Comparison of ENCODE assay signal across 15 cellular contexts in genomic region chr11:122977455-122978302, GRCh38. TPM values are rescaled to one million over a fixed set of nuclear protein-coding genes. Genes with fewer than 3 reads are reported as not detected.
DNase-seq lines count a peak whose midpoint lies in the region; ATAC-seq, FAIRE-seq and TF ChIP-seq lines count a peak whose summit lies in the region.
"Had no signal": no experiment of that assay in that cellular context is flagged by ENCODE, and none has a peak within 500 bp of the region (broad histone marks: within the 10 kb centered on the region; RNA-seq: fewer than 3 reads in every experiment).

No MANE protein-coding gene starts in this region.

- FAIRE-seq in keratinocyte (lab: Jason Lieb, UNC), result no peak

- DNase-seq in heart left ventricle (no peak), Right ventricle myocardium superior (no peak), keratinocyte (ENCODE audit: low read depth, low spot score) (no peak), SW480 (ENCODE audit: low spot score) (no peak), erythroblast (lab: John Stamatoyannopoulos, UW) (no peak)
- no peak for DNase-seq in activated T-helper 1 cell treated with anti-CD3 and anti-CD28 coated beads, Interleukin-12 subunit alpha, Interleukin-12 subunit beta, Interleukin-2, Interleukin-4 antibody, amounts not matched to agents 30 ng/mL and 10 ng/mL and 1 ng/mL, durations not matched to agents 14 hours and 24 hours and 36 hours (ENCODE audit: low spot score)
- DNase-seq in stimulated activated naive CD8-positive, alpha-beta T cell treated with anti-CD3 and anti-CD28 coated beads, Interleukin-15, amount 100 ng/mL, for 72 hours, result no peak
- DNase-seq: activated gamma-delta T cell treated with Interleukin-2 at 50 U/mL for 16 hours; naive B cell; NCI-H1105; NK-92 treated with Interleukin-12 subunit alpha and Interleukin-12 subunit beta, amount 100 ng/mL, for 24 hours had no signal

- no peak overlapping the region for H3K27ac ChIP-seq in heart left ventricle
- no peak overlapping the region for H3K27ac ChIP-seq in keratinocyte (ENCODE audit: control insufficient read depth, insufficient read depth, low read length)

- WGBS in heart left ventricle, 4 donors, result 4 to 6% (median 5%) methylated on average over 42 to 52 of the region's 52 CpGs

- peaks cover 11% of the 10 kb centered on the region for H3K4me1 Mint-ChIP-seq in activated T-helper 1 cell treated with anti-CD3 and anti-CD28 coated beads, Interleukin-12 subunit alpha, Interleukin-12 subunit beta, Interleukin-2, Interleukin-4 antibody, amounts not matched to agents 30 ng/mL and 10 ng/mL and 1 ng/mL, durations not matched to agents 14 hours and 24 hours and 36 hours (ENCODE audit: low read depth)
- peaks cover 49% of the 10 kb centered on the region for H3K4me1 Mint-ChIP-seq in stimulated activated naive CD8-positive, alpha-beta T cell treated with anti-CD3 and anti-CD28 coated beads, Interleukin-15, amount 100 ng/mL, for 72 hours

- no peak for TF ChIP-seq CTCF in heart left ventricle (IDR thresholded peaks at IDR 0.05)
- TF ChIP-seq CTCF in keratinocyte (optimal IDR thresholded peaks at IDR 0.05 in 1 of 3, IDR thresholded peaks at IDR 0.05 in 1 of 3, conservative IDR thresholded peaks at IDR 0.05 in 1 of 3; ENCODE audit: extremely low read depth in 1 of 3, insufficient read depth in 2 of 3, low read length in 3 of 3), result no peak

- peak overlapping the region; percentile 56 for H3K27ac Mint-ChIP-seq in activated T-helper 1 cell treated with anti-CD3 and anti-CD28 coated beads, Interleukin-12 subunit alpha, Interleukin-12 subunit beta, Interleukin-2, Interleukin-4 antibody, amounts not matched to agents 30 ng/mL and 10 ng/mL and 1 ng/mL, durations not matched to agents 14 hours and 24 hours and 36 hours
- no peak overlapping the region for H3K27ac Mint-ChIP-seq in stimulated activated naive CD8-positive, alpha-beta T cell treated with anti-CD3 and anti-CD28 coated beads, Interleukin-15, amount 100 ng/mL, for 72 hours

- H3K4me1 ChIP-seq in heart left ventricle (peaks cover 0 to 22% (median 7%) of the 10 kb centered on the region in 12 donors), keratinocyte (ENCODE audit: control insufficient read depth, extremely low read depth, insufficient read depth, low read length) (no peaks in the 10 kb centered on the region)

- dilution Hi-C loops in keratinocyte (cut with MboI; ENCODE audit: extremely low pct_ligation_motif_present, low sequenced_read_pairs), result no loop called here

- ATAC-seq in heart left ventricle (peak in 1 of 4 donors; percentile 16), Right ventricle myocardium superior (ENCODE audit: poor library complexity) (no peak), GM18861 (IDR thresholded peaks at IDR 0.05; ENCODE audit: unreplicated experiment) (no peak)
- peak; percentile 41 for ATAC-seq in stimulated activated naive CD8-positive, alpha-beta T cell treated with anti-CD3 and anti-CD28 coated beads, Interleukin-15, amount 100 ng/mL, for 72 hours

- H3K9me3 ChIP-seq in heart left ventricle (no peaks in the 10 kb centered on the region), keratinocyte (ENCODE audit: control insufficient read depth, low read depth, low read length) (no peaks in the 10 kb centered on the region)

- peaks cover 94% of the 10 kb centered on the region for H3K27me3 Mint-ChIP-seq in activated T-helper 1 cell treated with anti-CD3 and anti-CD28 coated beads, Interleukin-12 subunit alpha, Interleukin-12 subunit beta, Interleukin-2, Interleukin-4 antibody, amounts not matched to agents 30 ng/mL and 10 ng/mL and 1 ng/mL, durations not matched to agents 14 hours and 24 hours and 36 hours (ENCODE audit: insufficient read depth)
- H3K27me3 Mint-ChIP-seq in stimulated activated naive CD8-positive, alpha-beta T cell treated with anti-CD3 and anti-CD28 coated beads, Interleukin-15, amount 100 ng/mL, for 72 hours, result peaks cover 100% of the 10 kb centered on the region

- H3K4me3 ChIP-seq in heart left ventricle (peak overlapping the region in 10 of 12 donors; percentile 6 to 32 (median 16)), keratinocyte (ENCODE audit: control insufficient read depth in 2 of 3, extremely low read depth in 1 of 3, insufficient read depth in 2 of 3, low read depth in 1 of 3, low read length in 3 of 3) (no peak overlapping the region)

- H3K36me3 ChIP-seq in heart left ventricle (no peaks in the 10 kb centered on the region), keratinocyte (ENCODE audit: control insufficient read depth in 2 of 2, extremely low read depth in 1 of 2, insufficient read depth in 2 of 2, low read length in 2 of 2) (no peaks in the 10 kb centered on the region)

- intact Hi-C loops in heart left ventricle (cut with DNase I), result no loop called here
- intact Hi-C loops in Right ventricle myocardium superior (cut with DNase I), result no loop called here
- intact Hi-C loops in activated T-helper 1 cell treated with anti-CD3 and anti-CD28 coated beads, Interleukin-12 subunit alpha, Interleukin-12 subunit beta, Interleukin-2, Interleukin-4 antibody, amounts not matched to agents 30 ng/mL and 10 ng/mL and 1 ng/mL, durations not matched to agents 14 hours and 24 hours and 36 hours (cut with micrococcal nuclease), result loop anchor here (2.0 kb wide), 1 partner anchor 77 kb away; no protein-coding TSS in a partner anchor

- no peaks in the 10 kb centered on the region for H3K9me1 ChIP-seq in keratinocyte (ENCODE audit: control insufficient read depth, extremely low read depth, insufficient read depth, low read length)

- H3K36me3 Mint-ChIP-seq in activated T-helper 1 cell treated with anti-CD3 and anti-CD28 coated beads, Interleukin-12 subunit alpha, Interleukin-12 subunit beta, Interleukin-2, Interleukin-4 antibody, amounts not matched to agents 30 ng/mL and 10 ng/mL and 1 ng/mL, durations not matched to agents 14 hours and 24 hours and 36 hours (ENCODE audit: low read depth), result peaks cover 3% of the 10 kb centered on the region

- H2AFZ ChIP-seq in keratinocyte (ENCODE audit: control insufficient read depth, low read length), result no peak overlapping the region

- no peak overlapping the region for H3K4me3 Mint-ChIP-seq in activated T-helper 1 cell treated with anti-CD3 and anti-CD28 coated beads, Interleukin-12 subunit alpha, Interleukin-12 subunit beta, Interleukin-2, Interleukin-4 antibody, amounts not matched to agents 30 ng/mL and 10 ng/mL and 1 ng/mL, durations not matched to agents 14 hours and 24 hours and 36 hours
- peak overlapping the region; percentile 71 to 78 for H3K4me3 Mint-ChIP-seq in stimulated activated naive CD8-positive, alpha-beta T cell treated with anti-CD3 and anti-CD28 coated beads, Interleukin-15, amount 100 ng/mL, for 72 hours

- TF ChIP-seq POLR2A in heart left ventricle (IDR thresholded peaks at IDR 0.05) (no peak), erythroblast (IDR thresholded peaks at IDR 0.05; ENCODE audit: low read length) (no peak)

- H4K20me1 ChIP-seq in keratinocyte (ENCODE audit: control insufficient read depth, extremely low read depth, insufficient read depth, low read length), result peaks cover 8% of the 10 kb centered on the region

- no peaks in the 10 kb centered on the region for H3K79me2 ChIP-seq in keratinocyte (ENCODE audit: control insufficient read depth, insufficient read depth, low read length)

- no peak overlapping the region for H3K9ac ChIP-seq in keratinocyte (ENCODE audit: control insufficient read depth, extremely low read depth, insufficient read depth, low read length)

- no peaks in the 10 kb centered on the region for H3K9me3 Mint-ChIP-seq in activated T-helper 1 cell treated with anti-CD3 and anti-CD28 coated beads, Interleukin-12 subunit alpha, Interleukin-12 subunit beta, Interleukin-2, Interleukin-4 antibody, amounts not matched to agents 30 ng/mL and 10 ng/mL and 1 ng/mL, durations not matched to agents 14 hours and 24 hours and 36 hours
- no peaks in the 10 kb centered on the region for H3K9me3 Mint-ChIP-seq in stimulated activated naive CD8-positive, alpha-beta T cell treated with anti-CD3 and anti-CD28 coated beads, Interleukin-15, amount 100 ng/mL, for 72 hours

- H3K27me3 ChIP-seq in heart left ventricle (peaks cover 47 to 99% (median 89%) of the 10 kb centered on the region in 9 donors), keratinocyte (ENCODE audit: control insufficient read depth, extremely low read depth, insufficient read depth, low read length) (peaks cover 85% of the 10 kb centered on the region)

- peak overlapping the region; percentile 14 for H3K4me2 ChIP-seq in keratinocyte (ENCODE audit: control insufficient read depth, extremely low read depth, insufficient read depth, low read depth, low read length)

RNA-seq across cellular contexts. Expression of gene BSX, which starts 4.0 kb away (rescaled TPM):
- total RNA-seq in heart left ventricle, result not detected
- not detected for polyA plus RNA-seq in heart left ventricle
- total RNA-seq in Right ventricle myocardium superior, result not detected
- not detected in 2 replicates for total RNA-seq in activated T-helper 1 cell treated with anti-CD3 and anti-CD28 coated beads, Interleukin-12 subunit alpha, Interleukin-12 subunit beta, Interleukin-2, Interleukin-4 antibody, amounts not matched to agents 30 ng/mL and 10 ng/mL and 1 ng/mL, durations not matched to agents 14 hours and 24 hours and 36 hours
- not detected in 3 replicates for polyA plus RNA-seq in keratinocyte
- polyA plus RNA-seq in keratinocyte (2011; ENCODE audit: low read depth), result not detected
- not detected in 2 replicates for polyA plus RNA-seq in keratinocyte (2011; cell fraction: cytosol; rRNA removed)
- not detected in 2 replicates for polyA plus RNA-seq in keratinocyte (2011; cell fraction: nucleus; rRNA removed)
- not detected in 2 replicates for polyA plus RNA-seq in keratinocyte (2012; ENCODE audit: low replicate concordance)
- not detected in 3 replicates for polyA minus RNA-seq in keratinocyte
- not detected for polyA minus RNA-seq in keratinocyte (2011; cell fraction: cytosol; rRNA and poly(A)+ RNA removed)
- polyA minus RNA-seq in keratinocyte (2011; cell fraction: nucleus; rRNA and poly(A)+ RNA removed), result not detected in 2 replicates
- total RNA-seq: dermis microvascular lymphatic vessel endothelial cell; glomerular endothelial cell; T-helper 2 cell treated with Interferon-gamma antibody and Interleukin-4, amounts not matched to agents 100 ng/mL and 5 ng/mL, for 36 hours had no signal

Comparison
In these comparisons a context has a peak if more than half of its experiments do, and no peak if none do; other contexts are left out.
1. H3K4me3 ChIP-seq: peak in heart left ventricle (10 of 12); none in keratinocyte (0 of 3).